Comparison of ENCODE assay signal across 1 cellular context in the genomic region with DNA sequence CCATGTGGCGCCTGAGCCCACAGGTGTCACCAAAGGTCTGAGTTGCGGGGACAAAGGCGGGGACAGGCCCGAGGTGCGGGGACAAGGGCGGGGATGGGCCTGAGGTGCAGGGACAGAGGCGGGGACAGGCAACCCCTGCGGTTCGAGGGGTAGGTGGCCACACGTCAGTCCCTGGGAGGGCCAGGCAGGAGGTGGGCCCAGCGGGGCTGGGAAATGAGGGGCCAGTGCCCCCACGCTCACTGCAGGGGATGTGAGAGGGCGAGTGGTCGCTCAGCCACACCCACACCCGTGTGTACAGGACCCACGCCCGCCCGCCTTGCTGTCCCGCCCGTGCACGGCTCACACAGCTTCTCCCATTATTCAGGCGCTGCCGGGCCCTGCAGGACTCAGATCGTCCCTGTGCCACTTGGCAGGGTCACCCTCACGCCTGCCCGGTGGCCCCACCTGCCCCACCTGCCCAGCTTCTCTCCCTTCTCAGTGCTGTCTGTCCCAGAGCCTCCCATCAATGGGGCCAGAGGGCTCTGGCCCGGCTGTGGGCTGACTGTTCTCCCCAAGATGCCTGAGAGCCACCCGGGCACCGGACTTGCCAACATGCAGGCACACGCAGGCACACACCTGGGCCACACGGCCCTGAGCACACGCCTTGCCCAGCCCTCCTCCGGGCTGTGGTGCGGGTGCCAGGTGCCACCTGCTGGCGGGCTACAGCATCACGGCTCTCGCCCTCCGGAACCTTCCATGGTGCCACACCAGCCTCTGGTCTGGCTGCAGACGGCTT.
A peak's percentile ranks its signal among the peaks of the same experiment; 100 is the strongest.
TF ChIP-seq lines count a peak whose summit lies in the region.

No MANE protein-coding gene starts in this region.

TF ChIP-seq in H1, 55 proteins besides CTCF, POLR2A, EP300 and RAD21:
- TF ChIP-seq CREB1 (IDR thresholded peaks at IDR 0.05) (peak; percentile 31; the same call in 1 of the 2 replicates), CHD1 (IDR thresholded peaks at IDR 0.05; ENCODE audit: low read depth, low read length) (no peak), TAF7 (optimal IDR thresholded peaks at IDR 0.05; ENCODE audit: borderline replicate concordance, low read depth, low read length) (no peak), RXRA (IDR thresholded peaks at IDR 0.05; ENCODE audit: insufficient read depth, low read depth, low read length) (no peak), MAFK (IDR thresholded peaks at IDR 0.05; ENCODE audit: low read depth, low read length) (no peak), CTBP2 (IDR thresholded peaks at IDR 0.05; ENCODE audit: borderline replicate concordance, insufficient read depth, insufficient read length, low read length) (peak; percentile 12), KDM4A (IDR thresholded peaks at IDR 0.05; ENCODE audit: low read depth, low read length, severe bottlenecking) (no peak), TCF12 (IDR thresholded peaks at IDR 0.05; ENCODE audit: low read depth, low read length) (no peak), GABPA (IDR thresholded peaks at IDR 0.05; ENCODE audit: borderline replicate concordance, insufficient read depth, low read length) (peak; percentile 78; the same call in 1 of the 2 replicates), HDAC2 (IDR thresholded peaks at IDR 0.05; ENCODE audit: borderline replicate concordance in 1 of 2, low read depth in 2 of 2, low read length in 2 of 2) (peak in 1 of 2 experiments; percentile 58; a peak in 1 of 4 replicates), BACH1 (IDR thresholded peaks at IDR 0.05; ENCODE audit: low read length) (no peak), SIN3A (conservative IDR thresholded peaks at IDR 0.05 in 1 of 2, IDR thresholded peaks at IDR 0.05 in 1 of 2; ENCODE audit: low read depth in 1 of 2, low read length in 2 of 2) (0 out of 4 replicates have a peak, but pooled peaks of 1 of the 2 experiments have one; percentile 36), YY1 (IDR thresholded peaks at IDR 0.05; ENCODE audit: low read depth, low read length) (0 out of 2 replicates have a peak, but pooled peaks have one; percentile 26), SUZ12 (IDR thresholded peaks at IDR 0.05; ENCODE audit: low read length) (no peak), RNF2 (IDR thresholded peaks at IDR 0.05; ENCODE audit: borderline replicate concordance, low read depth, low read length, missing control alignments, poor library complexity, severe bottlenecking) (no peak), TAF1 (IDR thresholded peaks at IDR 0.05; ENCODE audit: low read depth, low read length) (no peak), TEAD4 (IDR thresholded peaks at IDR 0.05; ENCODE audit: low read depth, low read length) (no peak)
- TF ChIP-seq, protein P1, sequence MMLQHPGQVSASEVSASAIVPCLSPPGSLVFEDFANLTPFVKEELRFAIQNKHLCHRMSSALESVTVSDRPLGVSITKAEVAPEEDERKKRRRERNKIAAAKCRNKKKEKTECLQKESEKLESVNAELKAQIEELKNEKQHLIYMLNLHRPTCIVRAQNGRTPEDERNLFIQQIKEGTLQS (IDR thresholded peaks at IDR 0.05; ENCODE audit: insufficient read depth, low read depth, low read length): no peak
- TF ChIP-seq, protein P2, sequence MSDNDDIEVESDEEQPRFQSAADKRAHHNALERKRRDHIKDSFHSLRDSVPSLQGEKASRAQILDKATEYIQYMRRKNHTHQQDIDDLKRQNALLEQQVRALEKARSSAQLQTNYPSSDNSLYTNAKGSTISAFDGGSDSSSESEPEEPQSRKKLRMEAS (IDR thresholded peaks at IDR 0.05): peak; percentile 77
